8 cellular contexts compared by ENCODE assay signal in genomic region chr13:40069173-40070044, GRCh38.
DNase-seq lines count a peak whose midpoint lies in the region; ATAC-seq, FAIRE-seq and TF ChIP-seq lines count a peak whose summit lies in the region.

No MANE protein-coding gene starts in this region.

- no peaks in the 10 kb centered on the region for H3K79me2 ChIP-seq in endothelial cell of umbilical vein (ENCODE audit: control insufficient read depth, insufficient read depth, low read length)

- no peak overlapping the region for H3K9ac ChIP-seq in endothelial cell of umbilical vein (replicated peaks; ENCODE audit: extremely low read depth, insufficient read depth, low read length)

- no peak overlapping the region for H3K27ac ChIP-seq in endothelial cell of umbilical vein (ENCODE audit: insufficient read depth, low read depth, low read length)

- no peaks in the 10 kb centered on the region for H3K27me3 ChIP-seq in endothelial cell of umbilical vein (ENCODE audit: control insufficient read depth in 2 of 2, insufficient read depth in 2 of 2, low read length in 2 of 2)

- BruUV-seq in endothelial cell of umbilical vein (replicated peaks; lab: Mats Ljungman, UMichigan) = no TSS peak

- CTCF ChIA-PET in endothelial cell of umbilical vein (lab: Charles Lee) = interaction anchor here (0.6 to 3.1 kb wide), 69 partner anchors 9 to 708 kb away, joined by 3 to 66 read pairs (median 4); no protein-coding TSS in a partner anchor

- H3K4me2 ChIP-seq in endothelial cell of umbilical vein (ENCODE audit: insufficient read depth, low read length) = no peak overlapping the region

- H3K4me1 ChIP-seq in endothelial cell of umbilical vein (ENCODE audit: control insufficient read depth, extremely low read depth, insufficient read depth, low read length) (peaks cover 5% of the 10 kb centered on the region), mucosa of descending colon (ENCODE audit: low read depth) (peaks cover 2% of the 10 kb centered on the region)

- TF ChIP-seq CTCF in endothelial cell of umbilical vein (IDR thresholded peaks at IDR 0.05; ENCODE audit: extremely low read depth in 1 of 2, insufficient read depth in 1 of 2, low read depth in 1 of 2, low read length in 2 of 2) (peak; percentile 69 to 82), mucosa of descending colon (IDR thresholded peaks at IDR 0.05) (peak; percentile 60)

- no peaks in the 10 kb centered on the region for H4K20me1 ChIP-seq in endothelial cell of umbilical vein (replicated peaks; ENCODE audit: control insufficient read depth, extremely low read depth, insufficient read depth, low read length)

- H2AFZ ChIP-seq in endothelial cell of umbilical vein (ENCODE audit: low read depth, low read length) = no peak overlapping the region

- POLR2A ChIA-PET in endothelial cell of umbilical vein (lab: Charles Lee) = no interaction called here

- H3K9me1 ChIP-seq in endothelial cell of umbilical vein (replicated peaks; ENCODE audit: control insufficient read depth, extremely low read depth, insufficient read depth, low read length) = no peaks in the 10 kb centered on the region

- H3K4me3 ChIP-seq in endothelial cell of umbilical vein (replicated peaks in 1 of 3; ENCODE audit: insufficient read depth in 1 of 3, low read depth in 1 of 3, low read length in 3 of 3) = no peak overlapping the region
- H3K4me3 ChIP-seq in mucosa of descending colon = no peak overlapping the region

- no peaks in the 10 kb centered on the region for H3K9me3 ChIP-seq in endothelial cell of umbilical vein (replicated peaks; ENCODE audit: control insufficient read depth, insufficient read depth, low read length)
- no peaks in the 10 kb centered on the region for H3K9me3 ChIP-seq in mucosa of descending colon

- ATAC-seq in HG02623 (IDR thresholded peaks at IDR 0.05; ENCODE audit: unreplicated experiment) = peak; percentile 79
- peak; percentile 92 for ATAC-seq in mucosa of descending colon

- DNase-seq in GM03348 (ENCODE audit: low spot score) (peak; percentile 77), NCI-H82 (lab: John Stamatoyannopoulos, UW) (peak; percentile 89), endothelial cell of umbilical vein (ENCODE audit: low read depth, low spot score) (peak; percentile 69), mucosa of descending colon (peak in 2 of 3 donors; percentile 79 to 84), mesenteric fat pad (ENCODE audit: low spot score) (no peak)
- peak; percentile 29 to 43 (median 34) for DNase-seq in activated CD8-positive, alpha-beta memory T cell treated with anti-CD3 and anti-CD28 coated beads for 48 hours (ENCODE audit: low read depth in 2 of 3, low spot score in 2 of 3)
- DNase-seq in stimulated activated CD8-positive, alpha-beta memory T cell treated with anti-CD3 and anti-CD28 coated beads, Interleukin-4, amount 100 ng/mL, for 24 hours (ENCODE audit: low read depth) = peak; percentile 57

- no peak for TF ChIP-seq POLR2A in endothelial cell of umbilical vein (IDR thresholded peaks at IDR 0.05; ENCODE audit: low read depth, low read length)

- no peaks in the 10 kb centered on the region for H3K36me3 ChIP-seq in endothelial cell of umbilical vein (ENCODE audit: control insufficient read depth in 2 of 2, extremely low read depth in 1 of 2, insufficient read depth in 2 of 2, low read length in 2 of 2)
- no peaks in the 10 kb centered on the region for H3K36me3 ChIP-seq in mucosa of descending colon (ENCODE audit: low read depth)

- FAIRE-seq in endothelial cell of umbilical vein (lab: Jason Lieb, UNC) = peak; percentile 90

- intact Hi-C loops in endothelial cell of umbilical vein (cut with micrococcal nuclease) (loop anchor here (1.0 to 10.0 kb wide), 13 partner anchors 117 to 705 kb away; partner anchors contain the start of genes FOXO1 and MRPS31), mucosa of descending colon (cut with DNase I, micrococcal nuclease) (loop anchor here (2.0 to 5.0 kb wide), 2 partner anchors 613 kb away; no protein-coding TSS in a partner anchor)

- dilution Hi-C loops in endothelial cell of umbilical vein (cut with MboI; ENCODE audit: extremely low pct_ligation_motif_present, low sequenced_read_pairs) = no loop called here

TF ChIP-seq in endothelial cell of umbilical vein, 7 proteins besides CTCF, POLR2A, EP300 and RAD21:
- no peak for TF ChIP-seq GATA2 (IDR thresholded peaks at IDR 0.05; ENCODE audit: insufficient read depth, insufficient read length, low read depth, low read length)
- TF ChIP-seq POLR2AphosphoS5 (IDR thresholded peaks at IDR 0.05; ENCODE audit: insufficient read depth, low read depth, low read length) = no peak
- no peak for TF ChIP-seq EZH2 (IDR thresholded peaks at IDR 0.05; ENCODE audit: borderline replicate concordance, low read depth, low read length, severe bottlenecking)
- TF ChIP-seq JUN (IDR thresholded peaks at IDR 0.05; ENCODE audit: borderline replicate concordance, insufficient read depth, insufficient read length, low read depth) = no peak
- TF ChIP-seq MYC (IDR thresholded peaks at IDR 0.05; ENCODE audit: low read depth, low read length) = no peak
- no peak for TF ChIP-seq FOS (IDR thresholded peaks at IDR 0.05; ENCODE audit: borderline replicate concordance, insufficient read depth, low read length)
- TF ChIP-seq, protein P1, sequence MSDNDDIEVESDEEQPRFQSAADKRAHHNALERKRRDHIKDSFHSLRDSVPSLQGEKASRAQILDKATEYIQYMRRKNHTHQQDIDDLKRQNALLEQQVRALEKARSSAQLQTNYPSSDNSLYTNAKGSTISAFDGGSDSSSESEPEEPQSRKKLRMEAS (IDR thresholded peaks at IDR 0.05; ENCODE audit: insufficient read depth, insufficient read length) = no peak
